Comparison of ENCODE assay signal across 18 cellular contexts in the genomic region with DNA sequence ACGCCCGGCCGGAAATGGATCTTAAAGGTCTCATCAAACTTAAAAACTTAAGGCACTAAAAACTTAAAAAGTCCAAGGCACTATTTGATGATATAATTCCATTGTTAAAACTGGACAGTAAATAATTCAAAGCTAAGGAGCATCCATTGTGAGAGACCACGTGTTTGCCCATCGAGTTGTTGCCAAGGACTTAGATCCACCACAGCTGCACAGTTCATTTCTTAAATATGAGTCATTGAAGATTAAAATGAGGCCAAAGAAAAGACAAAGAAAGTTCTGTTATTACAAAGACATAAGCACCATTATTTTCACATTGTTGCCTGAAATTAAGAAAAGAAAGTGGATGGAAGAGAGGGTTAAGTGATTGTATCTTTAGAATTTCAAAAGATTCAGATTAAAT.
A peak's percentile ranks its signal among the peaks of the same experiment; 100 is the strongest.
DNase-seq lines count a peak whose midpoint lies in the region; ATAC-seq and TF ChIP-seq lines count a peak whose summit lies in the region.
"Had no signal": no experiment of that assay in that cellular context is flagged by ENCODE, and none has a peak within 500 bp of the region (broad histone marks: within the 10 kb centered on the region; RNA-seq: fewer than 3 reads in every experiment).

No MANE protein-coding gene starts in this region.

- H3K27ac ChIP-seq in left ventricle myocardium inferior (replicated peaks) = peak overlapping the region; percentile 8
- no peak overlapping the region for H3K27ac ChIP-seq in right atrium auricular region
- H3K27ac ChIP-seq in brain microvascular endothelial cell = peak overlapping the region; percentile 15
- H3K27ac ChIP-seq: 22Rv1, adrenal gland had no signal

- intact Hi-C loops in left ventricle myocardium inferior (cut with micrococcal nuclease) = no loop called here

- no peaks in the 10 kb centered on the region for H3K27me3 Mint-ChIP-seq in activated CD8-positive, alpha-beta T cell treated with anti-CD3 and anti-CD28 coated beads, Interleukin-2, amount 10 ng/mL, durations not matched to agents 7 days and 5 days (ENCODE audit: low read depth)

- H3K4me3 ChIP-seq in left ventricle myocardium inferior (no peak overlapping the region), right atrium auricular region (no peak overlapping the region), brain microvascular endothelial cell (ENCODE audit: low read depth, low read length) (no peak overlapping the region)
- H3K4me3 ChIP-seq: adrenal gland, heart right ventricle had no signal

- ATAC-seq in HG03520 (IDR thresholded peaks at IDR 0.05; ENCODE audit: unreplicated experiment) = no peak
- ATAC-seq in activated CD8-positive, alpha-beta T cell treated with anti-CD3 and anti-CD28 coated beads, Interleukin-2, amount 10 ng/mL, durations not matched to agents 7 days and 5 days = no peak
- ATAC-seq: activated T-cell treated with anti-CD3 and anti-CD28 coated beads, Interleukin-2, amount 50 U/mL, for 4 hours; left colon; naive thymus-derived CD8-positive, alpha-beta T cell had no signal

- no peaks in the 10 kb centered on the region for H3K9me3 ChIP-seq in left ventricle myocardium inferior (replicated peaks)
- no peaks in the 10 kb centered on the region for H3K9me3 ChIP-seq in right atrium auricular region
- H3K9me3 ChIP-seq: adrenal gland, Caco-2, heart right ventricle had no signal

- H3K27ac Mint-ChIP-seq in activated CD8-positive, alpha-beta T cell treated with anti-CD3 and anti-CD28 coated beads, Interleukin-2, amount 10 ng/mL, durations not matched to agents 7 days and 5 days = no peak overlapping the region
- H3K27ac Mint-ChIP-seq: naive thymus-derived CD8-positive, alpha-beta T cell; T-helper 1 cell treated with Interleukin-12 subunit alpha and Interleukin-12 subunit beta and Interleukin-4 antibody, amounts not matched to agents 30 μg/mL and 1 μg/mL, for 36 hours had no signal

- in situ Hi-C loops in brain microvascular endothelial cell (cut with HindIII; ENCODE audit: low pct_ligation_motif_present, low sequenced_read_pairs) = no loop called here

- CTCF ChIA-PET in activated CD8-positive, alpha-beta T cell treated with anti-CD3 and anti-CD28 coated beads, Interleukin-2, amount 10 ng/mL, durations not matched to agents 7 days and 5 days (lab: Charles Lee) = no interaction called here

- H3K36me3 Mint-ChIP-seq in activated CD8-positive, alpha-beta T cell treated with anti-CD3 and anti-CD28 coated beads, Interleukin-2, amount 10 ng/mL, durations not matched to agents 7 days and 5 days (ENCODE audit: low read depth) = no peaks in the 10 kb centered on the region
- H3K36me3 Mint-ChIP-seq: naive thymus-derived CD8-positive, alpha-beta T cell had no signal

- no peak overlapping the region for H3K4me3 Mint-ChIP-seq in activated CD8-positive, alpha-beta T cell treated with anti-CD3 and anti-CD28 coated beads, Interleukin-2, amount 10 ng/mL, durations not matched to agents 7 days and 5 days
- H3K4me3 Mint-ChIP-seq: activated T-cell treated with anti-CD3 and anti-CD28 coated beads, Interleukin-2, amount 50 U/mL, for 4 hours; naive thymus-derived CD8-positive, alpha-beta T cell; T-helper 1 cell treated with Interleukin-12 subunit alpha and Interleukin-12 subunit beta and Interleukin-4 antibody, amounts not matched to agents 30 μg/mL and 1 μg/mL, for 36 hours had no signal

- no peaks in the 10 kb centered on the region for H3K27me3 ChIP-seq in left ventricle myocardium inferior (ENCODE audit: low read depth)
- no peaks in the 10 kb centered on the region for H3K27me3 ChIP-seq in right atrium auricular region
- H3K27me3 ChIP-seq in brain microvascular endothelial cell (replicated peaks) = no peaks in the 10 kb centered on the region
- H3K27me3 ChIP-seq: adrenal gland had no signal

- H3K4me1 Mint-ChIP-seq in activated CD8-positive, alpha-beta T cell treated with anti-CD3 and anti-CD28 coated beads, Interleukin-2, amount 10 ng/mL, durations not matched to agents 7 days and 5 days (ENCODE audit: low read depth) = no peaks in the 10 kb centered on the region

- no peaks in the 10 kb centered on the region for H3K4me1 ChIP-seq in left ventricle myocardium inferior
- H3K4me1 ChIP-seq in right atrium auricular region = no peaks in the 10 kb centered on the region
- H3K4me1 ChIP-seq: adrenal gland, Caco-2 had no signal

- DNase-seq in left ventricle myocardium inferior (no peak), right atrium auricular region (ENCODE audit: low spot score) (no peak), brain microvascular endothelial cell (peak; percentile 63), foreskin melanocyte (peak; percentile 87), medulla oblongata (ENCODE audit: extremely low spot score) (no peak), SKM-1 (lab: John Stamatoyannopoulos, UW; ENCODE audit: unreplicated experiment) (no peak)
- no peak for DNase-seq in activated CD8-positive, alpha-beta T cell treated with anti-CD3 and anti-CD28 coated beads, Interleukin-2, amount 10 ng/mL, durations not matched to agents 7 days and 5 days
- DNase-seq: activated T-cell treated with anti-CD3 and anti-CD28 coated beads, Interleukin-2, amount 50 U/mL, for 4 hours; Caco-2; effector CD8-positive, alpha-beta T cell; heart right ventricle; left colon; naive thymus-derived CD8-positive, alpha-beta T cell; NCI-H345 had no signal

- TF ChIP-seq CTCF in left ventricle myocardium inferior (IDR thresholded peaks at IDR 0.05; ENCODE audit: borderline replicate concordance) (no peak), right atrium auricular region (IDR thresholded peaks at IDR 0.05) (no peak), brain microvascular endothelial cell (IDR thresholded peaks at IDR 0.05; ENCODE audit: low read depth, low read length, missing control alignments) (no peak)

- no peaks in the 10 kb centered on the region for H3K36me3 ChIP-seq in left ventricle myocardium inferior
- H3K36me3 ChIP-seq in right atrium auricular region = no peaks in the 10 kb centered on the region
- no peaks in the 10 kb centered on the region for H3K36me3 ChIP-seq in brain microvascular endothelial cell (replicated peaks)
- H3K36me3 ChIP-seq: adrenal gland, heart right ventricle had no signal

- POLR2A ChIA-PET in activated CD8-positive, alpha-beta T cell treated with anti-CD3 and anti-CD28 coated beads, Interleukin-2, amount 10 ng/mL, durations not matched to agents 7 days and 5 days (lab: Charles Lee) = no interaction called here

- H3K9me3 Mint-ChIP-seq in activated CD8-positive, alpha-beta T cell treated with anti-CD3 and anti-CD28 coated beads, Interleukin-2, amount 10 ng/mL, durations not matched to agents 7 days and 5 days (ENCODE audit: insufficient read depth) = no peaks in the 10 kb centered on the region
- H3K9me3 Mint-ChIP-seq: activated T-cell treated with anti-CD3 and anti-CD28 coated beads, Interleukin-2, amount 50 U/mL, for 4 hours; T-helper 1 cell treated with Interleukin-12 subunit alpha and Interleukin-12 subunit beta and Interleukin-4 antibody, amounts not matched to agents 30 μg/mL and 1 μg/mL, for 36 hours had no signal

Comparison
In these comparisons a context has a peak if more than half of its experiments do, and no peak if none do; other contexts are left out.
1. H3K27ac ChIP-seq: peak in left ventricle myocardium inferior (single experiment) and brain microvascular endothelial cell (single experiment); none in right atrium auricular region (0 of 2).
2. DNase-seq: peak in brain microvascular endothelial cell (single experiment) and foreskin melanocyte (single experiment); none in left ventricle myocardium inferior (single experiment), right atrium auricular region (single experiment), medulla oblongata (single experiment), SKM-1 (single experiment) and activated CD8-positive, alpha-beta T cell treated with anti-CD3 and anti-CD28 coated beads, Interleukin-2, amount 10 ng/mL, durations not matched to agents 7 days and 5 days (single experiment).